In the genomic region with DNA sequence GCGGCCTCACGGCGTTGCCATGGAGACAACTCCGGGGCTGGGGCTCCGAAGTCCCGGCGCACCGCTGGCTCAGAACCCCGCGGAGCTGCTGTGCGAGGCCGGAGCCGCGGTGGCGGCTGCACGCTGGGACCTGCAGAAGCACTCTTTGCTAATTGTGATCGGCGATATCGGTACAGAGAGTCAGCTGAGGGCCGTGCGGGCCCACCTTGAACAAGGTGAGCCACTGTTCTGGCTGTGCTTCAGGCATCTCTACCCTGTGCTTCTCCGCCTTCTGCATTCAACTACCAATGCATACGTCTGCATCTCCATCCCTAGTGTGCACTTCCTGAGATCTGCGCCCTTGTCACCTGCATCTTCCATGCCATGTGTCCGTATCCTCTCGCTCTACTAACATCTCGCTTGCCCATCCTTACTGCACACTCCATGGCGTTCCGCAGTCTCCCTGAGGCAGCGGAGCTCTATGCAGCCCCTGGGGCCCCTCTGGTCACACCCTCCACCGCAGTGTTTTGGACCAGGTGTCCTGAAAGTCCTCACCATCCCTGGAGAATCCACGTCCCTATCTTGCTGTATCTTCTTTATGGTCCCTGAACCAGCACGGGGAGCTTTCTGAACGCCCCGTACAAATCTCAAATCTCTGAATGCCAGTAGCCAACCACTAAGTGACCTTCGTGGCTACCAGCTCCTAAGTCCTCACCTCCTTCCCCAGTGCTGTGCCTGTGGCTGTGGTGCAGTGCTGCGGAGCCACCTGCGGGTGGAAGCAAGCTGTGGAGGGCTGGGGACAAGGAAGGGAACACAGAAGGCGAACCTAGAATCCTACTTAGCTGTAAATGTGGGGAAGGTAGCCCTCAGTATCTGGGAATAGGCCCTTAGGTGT, we compare ENCODE assay signal across 8 cellular contexts. TPM values are rescaled to one million over a fixed set of nuclear protein-coding genes. Genes with fewer than 3 reads are reported as not detected.
DNase-seq lines count a peak whose midpoint lies in the region; ATAC-seq and TF ChIP-seq lines count a peak whose summit lies in the region.

No MANE protein-coding gene starts in this region.

- intact Hi-C loops in mucosa of descending colon (cut with DNase I, micrococcal nuclease) = no loop called here

- peaks cover 2% of the 10 kb centered on the region; the same call in 1 of the 2 replicates for H3K27me3 Mint-ChIP-seq in HFFc6 (ENCODE audit: insufficient read depth)

- H3K27ac ChIP-seq in RWPE1 (peak overlapping the region; percentile 77), urinary bladder (ENCODE audit: low read depth) (no peak overlapping the region)

- H3K4me3 Mint-ChIP-seq in HFFc6 = peak overlapping the region; percentile 94

- no peaks in the 10 kb centered on the region for H3K9me3 Mint-ChIP-seq in HFFc6

- 8% methylated on average over 39 of the region's 39 CpGs for WGBS in urinary bladder

- H3K36me3 ChIP-seq in mucosa of descending colon (ENCODE audit: low read depth) = no peaks in the 10 kb centered on the region
- H3K36me3 ChIP-seq in urinary bladder (ENCODE audit: insufficient read depth) = no peaks in the 10 kb centered on the region

- H3K4me1 ChIP-seq in mucosa of descending colon (ENCODE audit: low read depth) = peaks cover 10% of the 10 kb centered on the region
- H3K4me1 ChIP-seq in urinary bladder (ENCODE audit: insufficient read depth) = peaks cover 2% of the 10 kb centered on the region

- peaks cover 79% of the 10 kb centered on the region for H3K4me1 Mint-ChIP-seq in HFFc6 (ENCODE audit: low read depth)

- no peaks in the 10 kb centered on the region for H3K9me3 ChIP-seq in mucosa of descending colon

- CTCF ChIA-PET in RWPE1 (lab: Yijun Ruan, JAX) = interaction anchor here (0.6 to 1.9 kb wide), 4 partner anchors 11 to 239 kb away, joined by 5 to 9 read pairs (median 6); a partner anchor contains a TSS

- ATAC-seq in mucosa of descending colon (peak; percentile 38), GM19463 (IDR thresholded peaks at IDR 0.05; ENCODE audit: unreplicated experiment) (no peak), HG03196 (IDR thresholded peaks at IDR 0.05; ENCODE audit: unreplicated experiment) (no peak)

- POLR2A ChIA-PET in RWPE1 (lab: Yijun Ruan, JAX; ENCODE audit: low non-redundant PET) = interaction anchor here (0.6 to 0.7 kb wide), 2 partner anchors 21 to 55 kb away, joined by 6 to 10 read pairs; no protein-coding TSS in a partner anchor

- peak overlapping the region; percentile 20 for H3K4me3 ChIP-seq in mucosa of descending colon
- peak overlapping the region; percentile 49 for H3K4me3 ChIP-seq in urinary bladder (ENCODE audit: low read depth, low read length)

- TF ChIP-seq CTCF in HFFc6 (IDR thresholded peaks at IDR 0.05) = peak; percentile 57
- peak; percentile 16 for TF ChIP-seq CTCF in RWPE1 (conservative IDR thresholded peaks at IDR 0.05; ENCODE audit: low read depth)
- TF ChIP-seq CTCF in mucosa of descending colon (IDR thresholded peaks at IDR 0.05) = no peak

- no peaks in the 10 kb centered on the region for H3K36me3 Mint-ChIP-seq in HFFc6 (ENCODE audit: low read depth)

- peak overlapping the region; percentile 86 for H3K27ac Mint-ChIP-seq in HFFc6

- DNase-seq in DMS53 treated with DMSO at 0.1 percent for 48 hours (lab: John Stamatoyannopoulos, UW; ENCODE audit: unreplicated experiment) (peak; percentile 59), HFFc6 (no peak), RWPE1 (ENCODE audit: low spot score) (no peak), cerebellar cortex (ENCODE audit: low spot score) (peak; percentile 75), mucosa of descending colon (peak in 2 of 3 donors; percentile 25 to 44)

RNA-seq across cellular contexts. Expression of a gene that starts 6.2 kb away (rescaled TPM):
- total RNA-seq in HFFc6 (2021; fragmentation: NEBNext Ultra II Directional; extraction: Animal tissue kit (Norgen Biotek cat#: 25700)) = 100 to 1,000 TPM; 136 to 174 (median 169) TPM
- total RNA-seq in mucosa of descending colon = 10 to 100 TPM in 1 of 3 donors, 1 to 10 TPM in 2; 1.9 to 59.4 (median 7.9) TPM
- 14.3 TPM for total RNA-seq in urinary bladder
- polyA plus RNA-seq in urinary bladder = 27.3 TPM

RNA-seq across cellular contexts. Expression of a gene that starts 18.3 kb away (rescaled TPM):
- 10 to 100 TPM; 44.7 to 49.5 (median 46.4) TPM for total RNA-seq in HFFc6 (2021; fragmentation: NEBNext Ultra II Directional; extraction: Animal tissue kit (Norgen Biotek cat#: 25700))
- total RNA-seq in mucosa of descending colon (10 to 100 TPM; 31.8 to 46.5 (median 41.6) TPM), urinary bladder (106 TPM)
- polyA plus RNA-seq in urinary bladder = 16.7 TPM

Comparison
In these comparisons a context has a peak if more than half of its experiments do, and no peak if none do; other contexts are left out.
1. DNase-seq: peak in DMS53 treated with DMSO at 0.1 percent for 48 hours (single experiment), cerebellar cortex (single experiment) and mucosa of descending colon (2 of 3); none in HFFc6 (single experiment) and RWPE1 (single experiment).